20 cellular contexts compared by ENCODE assay signal in genomic region chr9:98127226-98127625, GRCh38. TPM values are rescaled to one million over a fixed set of nuclear protein-coding genes. Genes with fewer than 3 reads are reported as not detected.
DNase-seq lines count a peak whose midpoint lies in the region; ATAC-seq, FAIRE-seq and TF ChIP-seq lines count a peak whose summit lies in the region.
"Had no signal": no experiment of that assay in that cellular context is flagged by ENCODE, and none has a peak within 500 bp of the region (broad histone marks: within the 10 kb centered on the region; RNA-seq: fewer than 3 reads in every experiment).

No MANE protein-coding gene starts in this region.

- H3K4me1 ChIP-seq in kidney (ENCODE audit: control insufficient read depth in 1 of 2, insufficient read depth in 1 of 2, low read depth in 1 of 2, low read length in 2 of 2) (no peaks in the 10 kb centered on the region), neutrophil (ENCODE audit: control insufficient read depth in 1 of 2, insufficient read depth in 1 of 2, low read depth in 1 of 2, low read length in 1 of 2) (peaks cover 18 to 32% of the 10 kb centered on the region in 2 experiments)
- H3K4me1 ChIP-seq: BE2C, Caco-2, HAP-1 had no signal

- H3K36me3 Mint-ChIP-seq in activated T-helper 17 cell treated with anti-CD3 and anti-CD28 coated beads, Interleukin-2, amount 50 U/mL, for 72 hours (ENCODE audit: low read depth), result peaks cover 7% of the 10 kb centered on the region

- H3K27ac ChIP-seq in kidney (ENCODE audit: low read depth in 2 of 2, low read length in 2 of 2) (no peak overlapping the region), neutrophil (peak overlapping the region; percentile 51)
- H3K27ac ChIP-seq: GM23248 had no signal

- H3K9ac ChIP-seq in kidney (ENCODE audit: low read length in 2 of 2), result no peak overlapping the region
- H3K9ac ChIP-seq: GM23248 had no signal

- DNase-seq in kidney, result peak; percentile 68
- no peak for DNase-seq in NCI-H446 treated with DMSO at 0.1 percent for 48 hours (lab: John Stamatoyannopoulos, UW)
- DNase-seq in activated naive CD4-positive, alpha-beta T cell treated with anti-CD3 and anti-CD28 coated beads, Interleukin-2, amount 50 U/mL, for 16 hours, result no peak
- no peak for DNase-seq in D341Med (ENCODE audit: low spot score)
- DNase-seq: ACHN; BE2C; C1 segment of cervical spinal cord; Caco-2; CD4-positive, alpha-beta T cell; DMS153; DMS79; GDM1; GM23248 had no signal

- peak overlapping the region; percentile 69 for H3K27ac Mint-ChIP-seq in activated T-helper 17 cell treated with anti-CD3 and anti-CD28 coated beads, Interleukin-2, amount 50 U/mL, for 72 hours
- H3K27ac Mint-ChIP-seq: CD4-positive, alpha-beta T cell had no signal

- no peak for FAIRE-seq in kidney (lab: Jason Lieb, UNC)
- FAIRE-seq: A204.1, GM12892, GM18507 had no signal

- H3K36me3 ChIP-seq in kidney (ENCODE audit: control insufficient read depth in 1 of 2, insufficient read depth in 2 of 2, low read length in 2 of 2) (no peaks in the 10 kb centered on the region), neutrophil (peaks cover 66% of the 10 kb centered on the region)
- H3K36me3 ChIP-seq: HAP-1 had no signal

- no peak for ATAC-seq in activated T-helper 17 cell treated with anti-CD3 and anti-CD28 coated beads, Interleukin-2, amount 50 U/mL, for 72 hours (replicated peaks)
- no peak for ATAC-seq in HG03571 (IDR thresholded peaks at IDR 0.05; ENCODE audit: unreplicated experiment)

- no peak overlapping the region for H3K4me3 ChIP-seq in kidney (ENCODE audit: low read length in 2 of 2)
- no peak overlapping the region for H3K4me3 ChIP-seq in neutrophil (ENCODE audit: low read depth in 1 of 2, low read length in 1 of 2)
- H3K4me3 ChIP-seq: GM23248, HAP-1 had no signal

- no peak overlapping the region for H3K4me3 Mint-ChIP-seq in activated T-helper 17 cell treated with anti-CD3 and anti-CD28 coated beads, Interleukin-2, amount 50 U/mL, for 72 hours
- H3K4me3 Mint-ChIP-seq: CD4-positive, alpha-beta T cell had no signal

- H3K9me3 ChIP-seq in kidney (ENCODE audit: control insufficient read depth in 1 of 2, low read length in 2 of 2), result no peaks in the 10 kb centered on the region
- H3K9me3 ChIP-seq in neutrophil, result no peaks in the 10 kb centered on the region
- H3K9me3 ChIP-seq: BE2C, Caco-2, HAP-1 had no signal

- H3K27me3 ChIP-seq in neutrophil, result no peaks in the 10 kb centered on the region
- H3K27me3 ChIP-seq: BE2C had no signal

- H3K27me3 Mint-ChIP-seq in activated T-helper 17 cell treated with anti-CD3 and anti-CD28 coated beads, Interleukin-2, amount 50 U/mL, for 72 hours, result no peaks in the 10 kb centered on the region
- H3K27me3 Mint-ChIP-seq: CD4-positive, alpha-beta T cell had no signal

- H3K9me3 Mint-ChIP-seq in activated T-helper 17 cell treated with anti-CD3 and anti-CD28 coated beads, Interleukin-2, amount 50 U/mL, for 72 hours, result no peaks in the 10 kb centered on the region
- H3K9me3 Mint-ChIP-seq: CD4-positive, alpha-beta T cell had no signal

- intact Hi-C loops in kidney (cut with DNase I), result no loop called here

- peaks cover 4% of the 10 kb centered on the region for H3K4me1 Mint-ChIP-seq in activated T-helper 17 cell treated with anti-CD3 and anti-CD28 coated beads, Interleukin-2, amount 50 U/mL, for 72 hours

- no peak for TF ChIP-seq CTCF in kidney (IDR thresholded peaks at IDR 0.05; ENCODE audit: borderline replicate concordance, extremely low read depth, insufficient read depth)
- no peak for TF ChIP-seq CTCF in neutrophil (IDR thresholded peaks at IDR 0.05)

RNA-seq across cellular contexts. Expression of gene TRIM14, which starts 8.2 kb away (rescaled TPM):
- 10 to 100 TPM; 43.4 to 57.8 TPM for total RNA-seq in activated T-helper 17 cell treated with anti-CD3 and anti-CD28 coated beads, Interleukin-2, amount 50 U/mL, for 72 hours
- 26.3 TPM for total RNA-seq in kidney
- polyA plus RNA-seq in kidney (ENCODE audit: insufficient read depth, low read depth, low replicate concordance), result 11.3 TPM
